In genomic region chr17:77959926-77960521, GRCh38 we compare ENCODE assay signal across 8 cellular contexts. TPM values are rescaled to one million over a fixed set of nuclear protein-coding genes. Genes with fewer than 3 reads are reported as not detected.
A peak's percentile ranks its signal among the peaks of the same experiment; 100 is the strongest.
DNase-seq lines count a peak whose midpoint lies in the region; ATAC-seq, FAIRE-seq and TF ChIP-seq lines count a peak whose summit lies in the region.

No MANE protein-coding gene starts in this region.

- H3K27me3 Mint-ChIP-seq in T-helper 17 cell (no peaks in the 10 kb centered on the region), natural killer cell (ENCODE audit: low read depth in 2 of 2) (no peaks in the 10 kb centered on the region)

- H3K27ac Mint-ChIP-seq in T-helper 17 cell (peak overlapping the region; percentile 87), natural killer cell (peak overlapping the region; percentile 87 to 88)

- FAIRE-seq in urothelium cell line (lab: Jason Lieb, UNC): no peak

- TF ChIP-seq CTCF in natural killer cell (IDR thresholded peaks at IDR 0.05): no peak

- peaks cover 52% of the 10 kb centered on the region for H3K4me1 Mint-ChIP-seq in T-helper 17 cell
- peaks cover 54 to 63% of the 10 kb centered on the region in 2 donors for H3K4me1 Mint-ChIP-seq in natural killer cell

- intact Hi-C loops in natural killer cell (cut with micrococcal nuclease): loop anchor here (2.0 to 5.0 kb wide), 2 partner anchors 123 to 178 kb away; no protein-coding TSS in a partner anchor

- DNase-seq in NCI-H510A treated with DMSO at 0.1 percent for 48 hours (lab: John Stamatoyannopoulos, UW): peak; percentile 63
- DNase-seq in NCI-H510A (lab: John Stamatoyannopoulos, UW): no peak
- DNase-seq in T-helper 17 cell: no peak
- DNase-seq in effector CD8-positive, alpha-beta T cell (lab: John Stamatoyannopoulos, UW): peak; percentile 20
- DNase-seq in natural killer cell: no peak
- peak; percentile 40 for DNase-seq in urothelium cell line (ENCODE audit: low spot score)

- peaks cover 3% of the 10 kb centered on the region for H3K36me3 Mint-ChIP-seq in T-helper 17 cell (ENCODE audit: low read depth)
- H3K36me3 Mint-ChIP-seq in natural killer cell: no peaks in the 10 kb centered on the region

- no peaks in the 10 kb centered on the region for H3K9me3 Mint-ChIP-seq in natural killer cell

- no peak for ATAC-seq in T-helper 17 cell
- ATAC-seq in natural killer cell: no peak
- ATAC-seq in HG02885 (IDR thresholded peaks at IDR 0.05; ENCODE audit: poor library complexity, unreplicated experiment): no peak
- ATAC-seq in HG03565 (IDR thresholded peaks at IDR 0.05; ENCODE audit: unreplicated experiment): no peak

- H3K9me3 ChIP-seq in T-helper 17 cell (ENCODE audit: control insufficient read depth, low read length, poor library complexity, severe bottlenecking): no peaks in the 10 kb centered on the region

- H3K4me3 Mint-ChIP-seq in T-helper 17 cell (peak overlapping the region; percentile 96), natural killer cell (peak overlapping the region; percentile 95)

RNA-seq across cellular contexts. Expression of gene TNRC6C, which starts 1.5 kb away (rescaled TPM):
- total RNA-seq in T-helper 17 cell (10 to 100 TPM; 64.4 to 64.5 TPM), natural killer cell (100 to 1,000 TPM in 1 of 3 donors, 10 to 100 TPM in 2; 74.3 to 100 (median 76.3) TPM)

Comparison
In these comparisons a context has a peak if more than half of its experiments do, and no peak if none do; other contexts are left out.
1. DNase-seq: peak in NCI-H510A treated with DMSO at 0.1 percent for 48 hours (single experiment), effector CD8-positive, alpha-beta T cell (single experiment) and urothelium cell line (single experiment); none in NCI-H510A (single experiment), T-helper 17 cell (0 of 3) and natural killer cell (single experiment).